In genomic region chr16:85276741-85277140, GRCh38 we compare ENCODE assay signal across 16 cellular contexts.
A peak's percentile ranks its signal among the peaks of the same experiment; 100 is the strongest.
DNase-seq lines count a peak whose midpoint lies in the region; ATAC-seq and TF ChIP-seq lines count a peak whose summit lies in the region.
"Had no signal": no experiment of that assay in that cellular context is flagged by ENCODE, and none has a peak within 500 bp of the region (broad histone marks: within the 10 kb centered on the region; RNA-seq: fewer than 3 reads in every experiment).

No MANE protein-coding gene starts in this region.

- H3K4me1 ChIP-seq in adrenal gland (replicated peaks in 1 of 2): peaks cover 26 to 52% of the 10 kb centered on the region in 2 donors
- no peaks in the 10 kb centered on the region for H3K4me1 ChIP-seq in hepatocyte (ENCODE audit: insufficient read depth)

- H3K27me3 ChIP-seq in adrenal gland (no peaks in the 10 kb centered on the region), hepatocyte (no peaks in the 10 kb centered on the region)

- H3K36me3 ChIP-seq in adrenal gland (replicated peaks in 1 of 2) (no peaks in the 10 kb centered on the region), hepatocyte (replicated peaks; ENCODE audit: insufficient read depth, low read depth) (no peaks in the 10 kb centered on the region)

- intact Hi-C loops in adrenal gland (cut with DNase I): loop anchor here in 1 of 2 donors (10.0 kb wide), 2 partner anchors 328 to 438 kb away; no protein-coding TSS in a partner anchor
- intact Hi-C loops in natural killer cell (cut with micrococcal nuclease): no loop called here

- no peak for TF ChIP-seq CTCF in adrenal gland (IDR thresholded peaks at IDR 0.05)
- no peak for TF ChIP-seq CTCF in natural killer cell (IDR thresholded peaks at IDR 0.05)
- TF ChIP-seq CTCF in hepatocyte (IDR thresholded peaks at IDR 0.05; ENCODE audit: poor library complexity): no peak

- H3K4me3 ChIP-seq in adrenal gland: no peak overlapping the region
- no peak overlapping the region for H3K4me3 ChIP-seq in hepatocyte
- H3K4me3 ChIP-seq: GM23248 had no signal

- peaks cover 6% of the 10 kb centered on the region for H3K79me2 ChIP-seq in hepatocyte

- no peak for ATAC-seq in natural killer cell

- WGBS in adrenal gland, 4 donors: 84 to 97% (median 92%) methylated on average over 6 to 9 of the region's 9 CpGs
- WGBS in hepatocyte (ENCODE audit: low lambda C conversion rate, missing lambda C conversion rate): 77% methylated on average over 5 of the region's 9 CpGs

- H3K27ac ChIP-seq in adrenal gland (peak overlapping the region; percentile 76 to 94 (median 88)), hepatocyte (no peak overlapping the region)
- H3K27ac ChIP-seq: 22Rv1, GM23248 had no signal

- H3K4me1 Mint-ChIP-seq in natural killer cell: no peaks in the 10 kb centered on the region

- no peaks in the 10 kb centered on the region for H3K36me3 Mint-ChIP-seq in natural killer cell

- H3K9me3 ChIP-seq in adrenal gland (replicated peaks in 1 of 3): no peaks in the 10 kb centered on the region
- no peaks in the 10 kb centered on the region for H3K9me3 ChIP-seq in hepatocyte (ENCODE audit: low read depth)

- H3K9me2 ChIP-seq in hepatocyte (replicated peaks; ENCODE audit: insufficient read depth): no peaks in the 10 kb centered on the region

- no peak for TF ChIP-seq POLR2A in adrenal gland (IDR thresholded peaks at IDR 0.05)

- no peak overlapping the region for H2AFZ ChIP-seq in hepatocyte
- H2AFZ ChIP-seq: GM23248 had no signal

- peaks cover 5% of the 10 kb centered on the region for H4K20me1 ChIP-seq in hepatocyte (ENCODE audit: insufficient read depth, poor library complexity, severe bottlenecking)

- no peaks in the 10 kb centered on the region for H3K27me3 Mint-ChIP-seq in natural killer cell (ENCODE audit: low read depth in 2 of 2)
- H3K27me3 Mint-ChIP-seq: CD4-positive, alpha-beta T cell had no signal

- DNase-seq in NCI-H2171 treated with DMSO at 0.1 percent for 48 hours (lab: John Stamatoyannopoulos, UW) (peak; percentile 72), NCI-H2171 (lab: John Stamatoyannopoulos, UW) (no peak), NCI-H524 (lab: John Stamatoyannopoulos, UW) (peak; percentile 87 to 97), adrenal gland (no peak), activated gamma-delta T cell (lab: John Stamatoyannopoulos, UW) (no peak), NCI-H748 treated with DMSO at 0.1 percent for 48 hours (lab: John Stamatoyannopoulos, UW) (no peak), natural killer cell (no peak), hepatocyte (ENCODE audit: low spot score) (no peak)
- DNase-seq: AML-193; C1 segment of cervical spinal cord; Calu3; CD4-positive, alpha-beta T cell; DMS 273 treated with DMSO at 0.1 percent for 48 hours; GM23248; H7 had no signal

- H3K4me3 Mint-ChIP-seq in natural killer cell: no peak overlapping the region
- H3K4me3 Mint-ChIP-seq: CD4-positive, alpha-beta T cell had no signal

- H3K27ac Mint-ChIP-seq in natural killer cell: no peak overlapping the region
- H3K27ac Mint-ChIP-seq: CD4-positive, alpha-beta T cell had no signal

- no peak overlapping the region for H3K4me2 ChIP-seq in hepatocyte

- no peaks in the 10 kb centered on the region for H3K9me3 Mint-ChIP-seq in natural killer cell
- H3K9me3 Mint-ChIP-seq: CD4-positive, alpha-beta T cell had no signal

Comparison
In these comparisons a context has a peak if more than half of its experiments do, and no peak if none do; other contexts are left out.
1. DNase-seq: peak in NCI-H2171 treated with DMSO at 0.1 percent for 48 hours (single experiment) and NCI-H524 (2 of 2); none in NCI-H2171 (single experiment), adrenal gland (0 of 7), activated gamma-delta T cell (single experiment), NCI-H748 treated with DMSO at 0.1 percent for 48 hours (single experiment), natural killer cell (single experiment) and hepatocyte (single experiment).